In the genomic region with DNA sequence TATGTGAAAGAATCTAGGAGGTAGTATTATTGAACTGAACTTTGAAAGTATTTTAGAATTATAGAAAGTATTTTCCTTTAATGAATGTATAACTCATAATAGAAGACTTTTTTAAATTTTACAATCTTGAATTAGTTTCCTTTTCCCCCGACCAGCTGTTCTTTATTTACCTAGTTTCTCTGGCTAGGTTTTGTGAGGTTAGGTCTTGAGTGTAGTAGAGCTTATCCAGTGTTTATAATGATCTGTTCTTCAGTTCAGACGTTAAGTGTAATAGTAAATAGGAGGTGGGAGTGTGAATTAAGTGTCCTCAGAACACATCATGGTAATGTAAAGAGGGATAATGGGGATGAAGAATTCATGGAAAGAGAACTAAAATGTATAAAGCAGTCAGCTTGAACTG, we compare ENCODE assay signal across 14 cellular contexts.
DNase-seq lines count a peak whose midpoint lies in the region; ATAC-seq and FAIRE-seq lines count a peak whose summit lies in the region.
"Had no signal": no experiment of that assay in that cellular context is flagged by ENCODE, and none has a peak within 500 bp of the region (broad histone marks: within the 10 kb centered on the region; RNA-seq: fewer than 3 reads in every experiment).

No MANE protein-coding gene starts in this region.

- FAIRE-seq in colon (lab: Jason Lieb, UNC): peak; percentile 41
- no peak for FAIRE-seq in small intestine (lab: Jason Lieb, UNC)

- ATAC-seq in HG03520 (IDR thresholded peaks at IDR 0.05; ENCODE audit: unreplicated experiment) (no peak), left ventricle myocardium superior (no peak)
- ATAC-seq: HCT116 had no signal

- no peak overlapping the region for H3K4me3 ChIP-seq in small intestine (ENCODE audit: low read depth in 1 of 2, low read length in 2 of 2)
- H3K4me3 ChIP-seq: BLaER1 treated with 17β-estradiol and CSF1 and Interleukin-3, amounts not matched to agents 10 nM and 100 nM had no signal

- H3K4me1 ChIP-seq in small intestine (ENCODE audit: control insufficient read depth in 2 of 2, insufficient read depth in 1 of 2, low read depth in 1 of 2, low read length in 1 of 2): peaks cover 2 to 4% of the 10 kb centered on the region in 2 donors

- WGBS in small intestine, 3 donors: 8 to 37% (median 23%) methylated on average over 2 of the region's 2 CpGs

- intact Hi-C loops in left ventricle myocardium superior (cut with micrococcal nuclease): no loop called here

- peak; percentile 29 for DNase-seq in NCI-H1092 treated with DMSO at 0.1 percent for 48 hours (lab: John Stamatoyannopoulos, UW)
- no peak for DNase-seq in NCI-H1092 (lab: John Stamatoyannopoulos, UW)
- DNase-seq in NCI-H2029 (lab: John Stamatoyannopoulos, UW): peak; percentile 36
- DNase-seq in small intestine: peak; percentile 3
- no peak for DNase-seq in left ventricle myocardium superior
- DNase-seq: 8988T; CD4-positive, CD25-positive, alpha-beta regulatory T cell; DND-41; GDM1; IMR-90 had no signal

- no peaks in the 10 kb centered on the region for H3K36me3 ChIP-seq in small intestine (ENCODE audit: control insufficient read depth in 2 of 2, insufficient read depth in 2 of 2, low read length in 2 of 2)
- H3K36me3 ChIP-seq: BLaER1 treated with 17β-estradiol and CSF1 and Interleukin-3, amounts not matched to agents 10 nM and 100 nM had no signal

- H3K27ac ChIP-seq in small intestine (ENCODE audit: low read depth in 1 of 2, low read length in 1 of 2): no peak overlapping the region
- H3K27ac ChIP-seq: BLaER1 treated with 17β-estradiol and CSF1 and Interleukin-3, amounts not matched to agents 10 nM and 100 nM had no signal

- no peaks in the 10 kb centered on the region for H3K9me3 ChIP-seq in small intestine (ENCODE audit: control insufficient read depth, low read depth)
- H3K9me3 ChIP-seq: BLaER1 treated with 17β-estradiol and CSF1 and Interleukin-3, amounts not matched to agents 10 nM and 100 nM had no signal

- H3K27me3 ChIP-seq in small intestine (ENCODE audit: control insufficient read depth in 2 of 2, insufficient read depth in 2 of 2, low read length in 2 of 2): no peaks in the 10 kb centered on the region
- H3K27me3 ChIP-seq: BLaER1 treated with 17β-estradiol and CSF1 and Interleukin-3, amounts not matched to agents 10 nM and 100 nM had no signal

Comparison
In these comparisons a context has a peak if more than half of its experiments do, and no peak if none do; other contexts are left out.
1. DNase-seq: peak in NCI-H1092 treated with DMSO at 0.1 percent for 48 hours (single experiment), NCI-H2029 (single experiment) and small intestine (single experiment); none in NCI-H1092 (single experiment) and left ventricle myocardium superior (single experiment).